20 cellular contexts compared by ENCODE assay signal in genomic region chr7:154879629-154880028, GRCh38.
DNase-seq lines count a peak whose midpoint lies in the region; ATAC-seq and TF ChIP-seq lines count a peak whose summit lies in the region.
"Had no signal": no experiment of that assay in that cellular context is flagged by ENCODE, and none has a peak within 500 bp of the region (broad histone marks: within the 10 kb centered on the region; RNA-seq: fewer than 3 reads in every experiment).

No MANE protein-coding gene starts in this region.

- in situ Hi-C loops in transverse colon (cut with MboI; ENCODE audit: low pct_ligation_motif_present in 1 of 4, low pct_unique_long_range_greater_than_20kb in 1 of 4, low sequenced_read_pairs in 3 of 4) = no loop called here

- H3K27me3 Mint-ChIP-seq in brain = no peaks in the 10 kb centered on the region

- intact Hi-C loops in transverse colon (cut with DNase I; ENCODE audit: low total_unique reads) = no loop called here

- TF ChIP-seq EP300 in transverse colon (IDR thresholded peaks at IDR 0.05; ENCODE audit: low read depth) = no peak

- peaks cover 40% of the 10 kb centered on the region for H3K4me1 Mint-ChIP-seq in brain
- H3K4me1 Mint-ChIP-seq: activated CD4-positive, alpha-beta T cell treated with anti-CD3 and anti-CD28 coated beads for 36 hours; activated naive CD8-positive, alpha-beta T cell treated with anti-CD3 and anti-CD28 coated beads for 36 hours; activated T-helper 17 cell treated with anti-CD3 and anti-CD28 coated beads, Interleukin-2, amount 50 U/mL, for 72 hours; endodermal cell; naive B cell had no signal

- H3K27ac ChIP-seq in transverse colon = no peak overlapping the region
- H3K27ac ChIP-seq: parathyroid adenoma, sigmoid colon, tibial artery had no signal

- WGBS in transverse colon (ENCODE audit: low coverage in 1 of 2), 2 donors = 41% methylated on average over 7 to 11 of the region's 11 CpGs

- H3K9me3 Mint-ChIP-seq in brain = no peaks in the 10 kb centered on the region
- H3K9me3 Mint-ChIP-seq: activated naive CD8-positive, alpha-beta T cell treated with anti-CD3 and anti-CD28 coated beads for 36 hours; activated T-helper 17 cell treated with anti-CD3 and anti-CD28 coated beads, Interleukin-2, amount 50 U/mL, for 72 hours; endodermal cell; naive B cell had no signal

- TF ChIP-seq POLR2A in transverse colon (IDR thresholded peaks at IDR 0.05) = no peak

- DNase-seq in NCI-H1105 (lab: John Stamatoyannopoulos, UW) (peak; percentile 70), NCI-H2196 (lab: John Stamatoyannopoulos, UW; ENCODE audit: unreplicated experiment) (peak; percentile 35), transverse colon (peak; percentile 17), AG08395 (ENCODE audit: low spot score) (no peak)
- DNase-seq in effector CD8-positive, alpha-beta T cell (lab: John Stamatoyannopoulos, UW) = no peak
- DNase-seq: activated CD4-positive, alpha-beta T cell treated with anti-CD3 and anti-CD28 coated beads for 36 hours; activated naive CD8-positive, alpha-beta T cell treated with anti-CD3 and anti-CD28 coated beads for 36 hours; AML-193; endodermal cell; head of caudate nucleus; mammary epithelial cell; naive B cell; NCI-H2227 treated with DMSO at 0.1 percent for 48 hours; sigmoid colon; stimulated activated naive CD4-positive, alpha-beta T cell; tibial artery had no signal

- no peak for ATAC-seq in GM18517 (IDR thresholded peaks at IDR 0.05; ENCODE audit: unreplicated experiment)
- ATAC-seq: activated CD4-positive, alpha-beta T cell treated with anti-CD3 and anti-CD28 coated beads for 36 hours; activated T-helper 17 cell treated with anti-CD3 and anti-CD28 coated beads, Interleukin-2, amount 50 U/mL, for 72 hours had no signal

- H3K9me3 ChIP-seq in transverse colon = no peaks in the 10 kb centered on the region
- H3K9me3 ChIP-seq: sigmoid colon, tibial artery had no signal

- H3K4me3 Mint-ChIP-seq in brain = no peak overlapping the region
- H3K4me3 Mint-ChIP-seq: activated CD4-positive, alpha-beta T cell treated with anti-CD3 and anti-CD28 coated beads for 36 hours; activated naive CD8-positive, alpha-beta T cell treated with anti-CD3 and anti-CD28 coated beads for 36 hours; activated T-helper 17 cell treated with anti-CD3 and anti-CD28 coated beads, Interleukin-2, amount 50 U/mL, for 72 hours; endodermal cell; naive B cell had no signal

- no peaks in the 10 kb centered on the region for H3K4me1 ChIP-seq in transverse colon
- H3K4me1 ChIP-seq: parathyroid adenoma, tibial artery had no signal

- H3K27ac Mint-ChIP-seq in brain = peak overlapping the region in 4 of 5 experiments; percentile 7 to 84 (median 28)
- H3K27ac Mint-ChIP-seq: activated CD4-positive, alpha-beta T cell treated with anti-CD3 and anti-CD28 coated beads for 36 hours; activated naive CD8-positive, alpha-beta T cell treated with anti-CD3 and anti-CD28 coated beads for 36 hours; activated T-helper 17 cell treated with anti-CD3 and anti-CD28 coated beads, Interleukin-2, amount 50 U/mL, for 72 hours; endodermal cell; naive B cell had no signal

- no peaks in the 10 kb centered on the region for H3K36me3 ChIP-seq in transverse colon
- H3K36me3 ChIP-seq: sigmoid colon, tibial artery had no signal

- H3K4me3 ChIP-seq in transverse colon = no peak overlapping the region
- H3K4me3 ChIP-seq: sigmoid colon, tibial artery had no signal

- no peaks in the 10 kb centered on the region for H3K36me3 Mint-ChIP-seq in brain
- H3K36me3 Mint-ChIP-seq: activated naive CD8-positive, alpha-beta T cell treated with anti-CD3 and anti-CD28 coated beads for 36 hours; naive B cell had no signal

- peaks cover 3% of the 10 kb centered on the region for H3K27me3 ChIP-seq in transverse colon
- H3K27me3 ChIP-seq: sigmoid colon had no signal

- TF ChIP-seq CTCF in brain (conservative IDR thresholded peaks at IDR 0.05) (no peak), transverse colon (IDR thresholded peaks at IDR 0.05) (no peak)

Comparison
In these comparisons a context has a peak if more than half of its experiments do, and no peak if none do; other contexts are left out.
1. DNase-seq: peak in NCI-H1105 (single experiment), NCI-H2196 (single experiment) and transverse colon (single experiment); none in AG08395 (single experiment) and effector CD8-positive, alpha-beta T cell (single experiment).